Comparison of ENCODE assay signal across 13 cellular contexts in the genomic region with DNA sequence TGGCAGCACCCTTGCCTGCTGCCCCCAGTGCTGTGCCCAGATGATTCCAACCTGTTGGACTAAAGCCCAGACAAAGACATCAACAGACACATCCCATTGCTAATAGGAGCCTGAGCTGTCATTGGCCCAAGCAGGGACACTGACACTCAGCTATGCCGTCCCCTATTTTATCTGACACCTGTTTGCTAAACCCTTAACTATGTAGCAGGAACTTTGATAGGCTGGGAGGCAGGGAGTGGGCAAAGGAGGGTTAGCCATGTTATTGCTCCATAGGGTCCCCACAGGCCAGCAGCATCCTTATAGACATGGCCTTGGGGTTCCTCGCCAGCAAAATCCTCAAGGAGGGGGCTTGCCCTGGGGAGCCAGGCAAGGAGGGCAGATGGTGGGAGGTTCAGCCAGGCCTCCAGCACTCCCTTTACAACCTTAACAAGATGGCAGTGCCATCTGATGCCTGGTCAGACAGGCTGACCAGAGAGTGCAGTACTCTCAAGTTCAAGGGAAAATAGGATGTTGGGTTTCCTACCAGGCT.
"Had no signal": no experiment of that assay in that cellular context is flagged by ENCODE, and none has a peak within 500 bp of the region (broad histone marks: within the 10 kb centered on the region; RNA-seq: fewer than 3 reads in every experiment).

No MANE protein-coding gene starts in this region.

- H3K27me3 ChIP-seq: dorsolateral prefrontal cortex, esophagus muscularis mucosa, left lung, sigmoid colon, testis had no signal

- H3K9me3 ChIP-seq: esophagus muscularis mucosa, left lung, sigmoid colon, testis had no signal

- DNase-seq: activated CD4-positive, alpha-beta memory T cell treated with anti-CD3 and anti-CD28 coated beads, Interleukin-2, amount 10 ng/mL, durations not matched to agents 7 days and 5 days; activated naive CD8-positive, alpha-beta T cell treated with anti-CD3 and anti-CD28 coated beads, Interleukin-2, amount 10 ng/mL, durations not matched to agents 7 days and 5 days; activated T-cell treated with anti-CD3 and anti-CD28 coated beads, Interleukin-2, amount 50 U/mL, for 48 hours; anterior cingulate cortex; dorsolateral prefrontal cortex; left lung; sigmoid colon; stimulated activated CD4-positive, alpha-beta T cell treated with anti-CD3 and anti-CD28 coated beads, Interleukin-12 subunit alpha, Interleukin-12 subunit beta, amount 100 ng/mL, for 4 hours; stimulated activated naive CD4-positive, alpha-beta T cell; T-helper 9 cell; testis had no signal

- H3K4me3 ChIP-seq: dorsolateral prefrontal cortex, esophagus muscularis mucosa, left lung, sigmoid colon, testis had no signal

- H3K27ac ChIP-seq: dorsolateral prefrontal cortex, esophagus muscularis mucosa, left lung, sigmoid colon, testis, VCaP had no signal

- ATAC-seq: left lung had no signal

- H3K36me3 ChIP-seq: esophagus muscularis mucosa, left lung, sigmoid colon had no signal
